ENCODE assay signal across 9 cellular contexts in genomic region chr1:12161324-12161661, GRCh38. TPM values are rescaled to one million over a fixed set of nuclear protein-coding genes. Genes with fewer than 3 reads are reported as not detected.
DNase-seq lines count a peak whose midpoint lies in the region; ATAC-seq, FAIRE-seq and TF ChIP-seq lines count a peak whose summit lies in the region.
"Had no signal": no experiment of that assay in that cellular context is flagged by ENCODE, and none has a peak within 500 bp of the region (broad histone marks: within the 10 kb centered on the region; RNA-seq: fewer than 3 reads in every experiment).

No MANE protein-coding gene starts in this region.

- H3K79me2 ChIP-seq in HepG2 (ENCODE audit: insufficient read depth, low read length): no peaks in the 10 kb centered on the region

- H3K9me3 Mint-ChIP-seq in activated CD4-positive, alpha-beta T cell treated with anti-CD3 and anti-CD28 coated beads, Interleukin-2, amount 10 ng/mL, durations not matched to agents 7 days and 5 days: peaks cover 2% of the 10 kb centered on the region
- no peaks in the 10 kb centered on the region for H3K9me3 Mint-ChIP-seq in activated T-helper 1 cell treated with anti-CD3 and anti-CD28 coated beads, Interleukin-12 subunit alpha, Interleukin-12 subunit beta, Interleukin-2, Interleukin-4 antibody, amounts not matched to agents 30 ng/mL and 10 ng/mL and 1 ng/mL, durations not matched to agents 14 hours and 24 hours and 36 hours

- no peak for TF ChIP-seq POLR2A in HepG2 (IDR thresholded peaks at IDR 0.05; ENCODE audit: insufficient read depth in 1 of 2, low read depth in 2 of 2, low read length in 2 of 2)

- no peak for FAIRE-seq in HepG2 (lab: Jason Lieb, UNC)

- ATAC-seq in HepG2: no peak
- no peak for ATAC-seq in HG02981 (IDR thresholded peaks at IDR 0.05; ENCODE audit: unreplicated experiment)

- no peak for TF ChIP-seq CTCF in HepG2 (CRISPR knock-in tag; IDR thresholded peaks at IDR 0.05)

- no TSS peak for BruUV-seq in HepG2 (replicated peaks; lab: Mats Ljungman, UMichigan)

- H3K27ac ChIP-seq in HepG2 (ENCODE audit: extremely low read length, insufficient read depth, low read length) (no peak overlapping the region), thymus (ENCODE audit: low read depth) (peak overlapping the region; percentile 73)

- H3K9ac ChIP-seq in HepG2 (ENCODE audit: insufficient read depth, low read depth, low read length): no peak overlapping the region

- WGBS in HepG2 (ENCODE audit: low lambda C conversion rate): no CpG with 5 or more reads among the region's 2 CpGs
- 67% methylated on average over 2 of the region's 2 CpGs for WGBS in thymus

- H3K36me3 Mint-ChIP-seq in activated CD4-positive, alpha-beta T cell treated with anti-CD3 and anti-CD28 coated beads, Interleukin-2, amount 10 ng/mL, durations not matched to agents 7 days and 5 days (ENCODE audit: low read depth): peaks cover 1% of the 10 kb centered on the region
- no peaks in the 10 kb centered on the region for H3K36me3 Mint-ChIP-seq in activated T-helper 1 cell treated with anti-CD3 and anti-CD28 coated beads, Interleukin-12 subunit alpha, Interleukin-12 subunit beta, Interleukin-2, Interleukin-4 antibody, amounts not matched to agents 30 ng/mL and 10 ng/mL and 1 ng/mL, durations not matched to agents 14 hours and 24 hours and 36 hours (ENCODE audit: low read depth)

- no peak for DNase-seq in activated CD4-positive, alpha-beta T cell treated with anti-CD3 and anti-CD28 coated beads, Interleukin-2, amount 10 ng/mL, durations not matched to agents 7 days and 5 days
- DNase-seq in activated CD4-positive, alpha-beta T cell treated with anti-CD3 and anti-CD28 coated beads for 1 hour: no peak
- no peak for DNase-seq in activated T-helper 1 cell treated with anti-CD3 and anti-CD28 coated beads, Interleukin-12 subunit alpha, Interleukin-12 subunit beta, Interleukin-2, Interleukin-4 antibody, amounts not matched to agents 30 ng/mL and 10 ng/mL and 1 ng/mL, durations not matched to agents 14 hours and 24 hours and 36 hours (ENCODE audit: low spot score)
- DNase-seq in HepG2 (ENCODE audit: low spot score) (no peak), NCI-H748 treated with DMSO at 0.1 percent for 48 hours (lab: John Stamatoyannopoulos, UW) (no peak)
- DNase-seq in activated CD4-positive, alpha-beta T cell treated with anti-CD3 and anti-CD28 coated beads, Interleukin-2, amount 50 U/mL, for 4 hours: no peak

- H3K9me3 ChIP-seq in HepG2 (ENCODE audit: low read length) (no peaks in the 10 kb centered on the region), thymus (ENCODE audit: control insufficient read depth) (no peaks in the 10 kb centered on the region)

- H3K4me1 ChIP-seq in HepG2 (ENCODE audit: insufficient read depth, low read length) (peaks cover 25% of the 10 kb centered on the region), thymus (ENCODE audit: control insufficient read depth, insufficient read depth, low read length) (peaks cover 13% of the 10 kb centered on the region)

- no peak overlapping the region for H2AFZ ChIP-seq in HepG2 (ENCODE audit: low read length)

- peaks cover 0 to 9% of the 10 kb centered on the region in 2 experiments; a peak in 2 of 5 replicates for H3K27me3 ChIP-seq in HepG2 (ENCODE audit: control insufficient read depth in 1 of 2, insufficient read depth in 2 of 2, low read length in 2 of 2)
- peaks cover 4% of the 10 kb centered on the region for H3K27me3 ChIP-seq in thymus (ENCODE audit: control insufficient read depth, insufficient read depth)

- peak overlapping the region; percentile 18 for H3K4me3 Mint-ChIP-seq in activated CD4-positive, alpha-beta T cell treated with anti-CD3 and anti-CD28 coated beads, Interleukin-2, amount 10 ng/mL, durations not matched to agents 7 days and 5 days
- peak overlapping the region; percentile 69 for H3K4me3 Mint-ChIP-seq in activated T-helper 1 cell treated with anti-CD3 and anti-CD28 coated beads, Interleukin-12 subunit alpha, Interleukin-12 subunit beta, Interleukin-2, Interleukin-4 antibody, amounts not matched to agents 30 ng/mL and 10 ng/mL and 1 ng/mL, durations not matched to agents 14 hours and 24 hours and 36 hours

- peak overlapping the region; percentile 95 for H3K27ac Mint-ChIP-seq in activated CD4-positive, alpha-beta T cell treated with anti-CD3 and anti-CD28 coated beads, Interleukin-2, amount 10 ng/mL, durations not matched to agents 7 days and 5 days
- H3K27ac Mint-ChIP-seq in activated T-helper 1 cell treated with anti-CD3 and anti-CD28 coated beads, Interleukin-12 subunit alpha, Interleukin-12 subunit beta, Interleukin-2, Interleukin-4 antibody, amounts not matched to agents 30 ng/mL and 10 ng/mL and 1 ng/mL, durations not matched to agents 14 hours and 24 hours and 36 hours: peak overlapping the region; percentile 95

- no peak for TF ChIP-seq RAD21 in HepG2 (CRISPR knock-in tag; IDR thresholded peaks at IDR 0.05)

- H3K4me3 ChIP-seq in HepG2 (replicated peaks in 1 of 3; ENCODE audit: insufficient read depth in 1 of 3, low read depth in 2 of 3, low read length in 3 of 3) (no peak overlapping the region), thymus (ENCODE audit: low read length) (no peak overlapping the region)

- POLR2A ChIA-PET in activated CD4-positive, alpha-beta T cell treated with anti-CD3 and anti-CD28 coated beads, Interleukin-2, amount 10 ng/mL, durations not matched to agents 7 days and 5 days (lab: Charles Lee): no interaction called here
- POLR2A ChIA-PET in HepG2 (lab: Yijun Ruan, JAX): no interaction called here

- peaks cover 85% of the 10 kb centered on the region for H3K4me1 Mint-ChIP-seq in activated CD4-positive, alpha-beta T cell treated with anti-CD3 and anti-CD28 coated beads, Interleukin-2, amount 10 ng/mL, durations not matched to agents 7 days and 5 days
- H3K4me1 Mint-ChIP-seq in activated T-helper 1 cell treated with anti-CD3 and anti-CD28 coated beads, Interleukin-12 subunit alpha, Interleukin-12 subunit beta, Interleukin-2, Interleukin-4 antibody, amounts not matched to agents 30 ng/mL and 10 ng/mL and 1 ng/mL, durations not matched to agents 14 hours and 24 hours and 36 hours (ENCODE audit: low read depth): peaks cover 86% of the 10 kb centered on the region

- in situ Hi-C loops in HepG2 (cut with HindIII; ENCODE audit: extremely low pct_ligation_motif_present, low pct_unique_long_range_greater_than_20kb): no loop called here

- no peak for TF ChIP-seq EP300 in HepG2 (IDR thresholded peaks at IDR 0.05; ENCODE audit: low read depth in 2 of 2, low read length in 2 of 2)
- no peak for TF ChIP-seq EP300 in HepG2 (CRISPR knock-in tag; IDR thresholded peaks at IDR 0.05; ENCODE audit: borderline replicate concordance)

- no peaks in the 10 kb centered on the region for H4K20me1 ChIP-seq in HepG2 (ENCODE audit: insufficient read depth, low read length)

- CTCF ChIA-PET in activated CD4-positive, alpha-beta T cell treated with anti-CD3 and anti-CD28 coated beads, Interleukin-2, amount 10 ng/mL, durations not matched to agents 7 days and 5 days (lab: Charles Lee): interaction anchor here (0.7 to 2.1 kb wide), 8 partner anchors 10 to 42 kb away, joined by 3 to 18 read pairs (median 6); no protein-coding TSS in a partner anchor
- CTCF ChIA-PET in HepG2 (lab: Yijun Ruan, JAX; ENCODE audit: low intra/inter-chr PET ratio, low total read pairs): no interaction called here

- intact Hi-C loops in activated T-helper 1 cell treated with anti-CD3 and anti-CD28 coated beads, Interleukin-12 subunit alpha, Interleukin-12 subunit beta, Interleukin-2, Interleukin-4 antibody, amounts not matched to agents 30 ng/mL and 10 ng/mL and 1 ng/mL, durations not matched to agents 14 hours and 24 hours and 36 hours (cut with micrococcal nuclease): loop anchor here (1.0 to 10.0 kb wide), 4 partner anchors 43 to 356 kb away; partner anchors contain the start of genes CLCN6 and MTHFR
- intact Hi-C loops in HepG2 (cut with micrococcal nuclease; ENCODE audit: unreplicated experiment): no loop called here

- H3K4me2 ChIP-seq in HepG2 (ENCODE audit: low read depth, low read length): no peak overlapping the region

- no peaks in the 10 kb centered on the region for H3K36me3 ChIP-seq in HepG2 (replicated peaks in 1 of 2; ENCODE audit: control insufficient read depth in 1 of 2, insufficient read depth in 2 of 2, low read length in 2 of 2)
- no peaks in the 10 kb centered on the region for H3K36me3 ChIP-seq in thymus (ENCODE audit: control insufficient read depth, insufficient read depth)

- no peaks in the 10 kb centered on the region for H3K27me3 Mint-ChIP-seq in activated CD4-positive, alpha-beta T cell treated with anti-CD3 and anti-CD28 coated beads, Interleukin-2, amount 10 ng/mL, durations not matched to agents 7 days and 5 days
- no peaks in the 10 kb centered on the region for H3K27me3 Mint-ChIP-seq in activated T-helper 1 cell treated with anti-CD3 and anti-CD28 coated beads, Interleukin-12 subunit alpha, Interleukin-12 subunit beta, Interleukin-2, Interleukin-4 antibody, amounts not matched to agents 30 ng/mL and 10 ng/mL and 1 ng/mL, durations not matched to agents 14 hours and 24 hours and 36 hours (ENCODE audit: insufficient read depth)

RNA-seq across cellular contexts. Expression of gene TNFRSF1B, which starts 5.5 kb away (rescaled TPM):
- 100 to 1,000 TPM; 167 to 190 TPM for total RNA-seq in activated CD4-positive, alpha-beta T cell treated with anti-CD3 and anti-CD28 coated beads, Interleukin-2, amount 10 ng/mL, durations not matched to agents 7 days and 5 days
- total RNA-seq in activated T-helper 1 cell treated with anti-CD3 and anti-CD28 coated beads, Interleukin-12 subunit alpha, Interleukin-12 subunit beta, Interleukin-2, Interleukin-4 antibody, amounts not matched to agents 30 ng/mL and 10 ng/mL and 1 ng/mL, durations not matched to agents 14 hours and 24 hours and 36 hours: 211 and 213 TPM in 2 replicates
- 0.04 TPM in 1 of 2 replicates, not detected in the other for total RNA-seq in HepG2 (2016; rRNA removed; fragmentation: Illumina TruSeq; extraction: Trizol)
- not detected in 2 replicates for total RNA-seq in HepG2 (2016; cell fraction: cytosol; rRNA removed; fragmentation: Illumina TruSeq; extraction: Trizol; ENCODE audit: low read depth)
- total RNA-seq in HepG2 (2016; cell fraction: insoluble cytoplasmic fraction; rRNA removed; fragmentation: Illumina TruSeq; extraction: Trizol): not detected in 2 replicates
- not detected in 2 replicates for total RNA-seq in HepG2 (2016; cell fraction: membrane; rRNA removed; fragmentation: Illumina TruSeq; extraction: Trizol)
- total RNA-seq in HepG2 (2016; cell fraction: nucleus; rRNA removed; fragmentation: Illumina TruSeq; extraction: Trizol): not detected in 2 replicates
- polyA plus RNA-seq in HepG2 (2011; rRNA removed): 0.11 and 0.29 TPM in 2 replicates
- polyA plus RNA-seq in HepG2 (2011; cell fraction: cytosol; rRNA removed): 0.05 and 0.07 TPM in 2 replicates
- 0.05 TPM in 2 replicates for polyA plus RNA-seq in HepG2 (2011; cell fraction: nucleus; rRNA removed)
- polyA plus RNA-seq in HepG2 (2012): not detected in 2 replicates
- not detected in 2 replicates for polyA plus RNA-seq in HepG2 (2016; cell fraction: cytosol; fragmentation: Illumina TruSeq; extraction: Trizol; ENCODE audit: low read depth)
- polyA plus RNA-seq in HepG2 (2016; cell fraction: insoluble cytoplasmic fraction; fragmentation: Illumina TruSeq; extraction: Trizol; ENCODE audit: low read depth): not detected in 2 replicates
- not detected in 2 replicates for polyA plus RNA-seq in HepG2 (2016; cell fraction: membrane; fragmentation: Illumina TruSeq; extraction: Trizol; ENCODE audit: low read depth)
- polyA plus RNA-seq in HepG2 (2016; cell fraction: nucleus; fragmentation: Illumina TruSeq; extraction: Trizol; ENCODE audit: insufficient read depth, low read depth): not detected in 2 replicates
- polyA minus RNA-seq in HepG2 (2011; rRNA and poly(A)+ RNA removed; ENCODE audit: low replicate concordance): 0.14 and 1.1 TPM in 2 replicates
- polyA minus RNA-seq in HepG2 (2011; cell fraction: cytosol; rRNA and poly(A)+ RNA removed): not detected in 2 replicates
- 0.90 TPM in 1 of 2 replicates, not detected in the other for polyA minus RNA-seq in HepG2 (2011; cell fraction: nucleus; rRNA and poly(A)+ RNA removed)
- 35.4 TPM for polyA plus RNA-seq in thymus
- total RNA-seq: A673 had no signal

Comparison
In these comparisons a context has a peak if more than half of its experiments do, and no peak if none do; other contexts are left out.
1. RNA of gene TNFRSF1B, which starts 5.5 kb away (total RNA-seq): 211 to 213 TPM in activated T-helper 1 cell treated with anti-CD3 and anti-CD28 coated beads, Interleukin-12 subunit alpha, Interleukin-12 subunit beta, Interleukin-2, Interleukin-4 antibody, amounts not matched to agents 30 ng/mL and 10 ng/mL and 1 ng/mL, durations not matched to agents 14 hours and 24 hours and 36 hours and 167 to 190 TPM in activated CD4-positive, alpha-beta T cell treated with anti-CD3 and anti-CD28 coated beads, Interleukin-2, amount 10 ng/mL, durations not matched to agents 7 days and 5 days; 0.04 TPM in HepG2; every median in the first group is over 100 times any median in the second.